In genomic region chr7:114949227-114949626, GRCh38 we compare ENCODE assay signal across 17 cellular contexts. TPM values are rescaled to one million over a fixed set of nuclear protein-coding genes. Genes with fewer than 3 reads are reported as not detected.
DNase-seq lines count a peak whose midpoint lies in the region; ATAC-seq and TF ChIP-seq lines count a peak whose summit lies in the region.
"Had no signal": no experiment of that assay in that cellular context is flagged by ENCODE, and none has a peak within 500 bp of the region (broad histone marks: within the 10 kb centered on the region; RNA-seq: fewer than 3 reads in every experiment).

No MANE protein-coding gene starts in this region.

- no peak overlapping the region for H2BK15ac ChIP-seq in mesenchymal stem cell (ENCODE audit: low read depth, poor library complexity, severe bottlenecking)

- intact Hi-C loops in Calu3 (cut with micrococcal nuclease; ENCODE audit: unreplicated experiment): no loop called here

- no peak overlapping the region for H2BK12ac ChIP-seq in mesenchymal stem cell (ENCODE audit: low read length in 2 of 2)

- H2BK120ac ChIP-seq in mesenchymal stem cell (ENCODE audit: low read depth, low read length): no peak overlapping the region

- H3K4me3 Mint-ChIP-seq in activated CD8-positive, alpha-beta T cell treated with anti-CD3 and anti-CD28 coated beads, Interleukin-2, amount 10 ng/mL, durations not matched to agents 7 days and 5 days: peak overlapping the region; percentile 24
- no peak overlapping the region for H3K4me3 Mint-ChIP-seq in Calu3 (ENCODE audit: low read depth, unreplicated experiment)

- ATAC-seq in activated CD8-positive, alpha-beta T cell treated with anti-CD3 and anti-CD28 coated beads, Interleukin-2, amount 10 ng/mL, durations not matched to agents 7 days and 5 days: no peak
- no peak for ATAC-seq in GM19455 (IDR thresholded peaks at IDR 0.05; ENCODE audit: unreplicated experiment)
- ATAC-seq: K562, right cardiac atrium had no signal

- H2AK5ac ChIP-seq in mesenchymal stem cell (ENCODE audit: low read length, severe bottlenecking): no peak overlapping the region

- H3K23ac ChIP-seq in mesenchymal stem cell (ENCODE audit: low read length in 2 of 2): no peak overlapping the region

- H4K8ac ChIP-seq in mesenchymal stem cell (ENCODE audit: low read length): no peak overlapping the region

- no peak overlapping the region for H3K4me2 ChIP-seq in mesenchymal stem cell (ENCODE audit: low read length, poor library complexity, severe bottlenecking)

- peaks cover 10% of the 10 kb centered on the region for H3K79me1 ChIP-seq in mesenchymal stem cell (replicated peaks; ENCODE audit: low read length, poor library complexity, severe bottlenecking)

- no peak for TF ChIP-seq CTCF in Calu3 (IDR thresholded peaks at IDR 0.05; ENCODE audit: unreplicated experiment)

- POLR2A ChIA-PET in activated CD8-positive, alpha-beta T cell treated with anti-CD3 and anti-CD28 coated beads, Interleukin-2, amount 10 ng/mL, durations not matched to agents 7 days and 5 days (lab: Charles Lee): interaction anchor here (0.6 kb wide), 1 partner anchor 25 kb away, joined by 3 read pairs; no protein-coding TSS in a partner anchor

- H3K9me3 Mint-ChIP-seq in activated CD8-positive, alpha-beta T cell treated with anti-CD3 and anti-CD28 coated beads, Interleukin-2, amount 10 ng/mL, durations not matched to agents 7 days and 5 days (ENCODE audit: insufficient read depth): no peaks in the 10 kb centered on the region
- H3K9me3 Mint-ChIP-seq in Calu3 (ENCODE audit: low read depth, unreplicated experiment): no peaks in the 10 kb centered on the region

- CTCF ChIA-PET in activated CD8-positive, alpha-beta T cell treated with anti-CD3 and anti-CD28 coated beads, Interleukin-2, amount 10 ng/mL, durations not matched to agents 7 days and 5 days (lab: Charles Lee): no interaction called here
- CTCF ChIA-PET in Calu3 (lab: Charles Lee): no interaction called here

- no CpG with 5 or more reads among the region's 1 CpG for WGBS in mesenchymal stem cell

- no peak overlapping the region for H4K91ac ChIP-seq in mesenchymal stem cell (ENCODE audit: low read length)

- H2BK5ac ChIP-seq in mesenchymal stem cell (ENCODE audit: low read depth, low read length, poor library complexity, severe bottlenecking): no peak overlapping the region

- no peak overlapping the region for H2AFZ ChIP-seq in mesenchymal stem cell (ENCODE audit: low read depth, low read length)

- peaks cover 0 to 40% of the 10 kb centered on the region in 2 experiments for H3K36me3 ChIP-seq in mesenchymal stem cell (ENCODE audit: control insufficient read depth in 1 of 2, insufficient read depth in 2 of 2, low read depth in 1 of 2, low read length in 2 of 2)
- H3K36me3 ChIP-seq: neutrophil had no signal

- no peak overlapping the region for H3K18ac ChIP-seq in mesenchymal stem cell (ENCODE audit: low read depth in 1 of 2, low read length in 2 of 2)

- no peak overlapping the region for H3K4ac ChIP-seq in mesenchymal stem cell (ENCODE audit: low read depth in 1 of 2, low read length in 2 of 2)

- H3K9ac ChIP-seq in mesenchymal stem cell (ENCODE audit: low read length): no peak overlapping the region

- no peaks in the 10 kb centered on the region for H3K27me3 ChIP-seq in mesenchymal stem cell (ENCODE audit: control insufficient read depth in 1 of 2, insufficient read depth in 1 of 2, low read length in 2 of 2)
- H3K27me3 ChIP-seq: neutrophil, SJSA1 had no signal

- H3K4me3 ChIP-seq in mesenchymal stem cell (ENCODE audit: insufficient read depth in 1 of 2, low read depth in 1 of 2, low read length in 2 of 2): no peak overlapping the region
- H3K4me3 ChIP-seq: K562, SJSA1 had no signal

- peak overlapping the region; percentile 41 for H3K27ac Mint-ChIP-seq in activated CD8-positive, alpha-beta T cell treated with anti-CD3 and anti-CD28 coated beads, Interleukin-2, amount 10 ng/mL, durations not matched to agents 7 days and 5 days
- H3K27ac Mint-ChIP-seq in Calu3 (ENCODE audit: unreplicated experiment): no peak overlapping the region

- H3K27me3 Mint-ChIP-seq in activated CD8-positive, alpha-beta T cell treated with anti-CD3 and anti-CD28 coated beads, Interleukin-2, amount 10 ng/mL, durations not matched to agents 7 days and 5 days (ENCODE audit: low read depth): no peaks in the 10 kb centered on the region
- H3K27me3 Mint-ChIP-seq in Calu3 (ENCODE audit: unreplicated experiment): no peaks in the 10 kb centered on the region

- DNase-seq in AG20443 (ENCODE audit: low spot score) (peak; percentile 24), EH (ENCODE audit: low read depth) (peak; percentile 78), mesenchymal stem cell (peak; percentile 32), Calu3 (no peak), cerebellum (ENCODE audit: low spot score) (no peak), anterior cingulate cortex (lab: John Stamatoyannopoulos, UW) (no peak)
- DNase-seq in activated CD8-positive, alpha-beta T cell treated with anti-CD3 and anti-CD28 coated beads, Interleukin-2, amount 10 ng/mL, durations not matched to agents 7 days and 5 days: no peak
- DNase-seq: activated CD8-positive, alpha-beta memory T cell treated with anti-CD3 and anti-CD28 coated beads for 24 hours; NCI-H446 treated with DMSO at 0.1 percent for 48 hours; OCI-M1; right cardiac atrium; stimulated activated CD4-positive, alpha-beta T cell treated with anti-CD3 and anti-CD28 coated beads, Interleukin-4, amount 100 ng/mL, for 24 hours; trophoblast cell had no signal

- no peak overlapping the region for H3K27ac ChIP-seq in mesenchymal stem cell (ENCODE audit: low read length, poor library complexity, severe bottlenecking)
- H3K27ac ChIP-seq: neutrophil, SJSA1 had no signal

- BruUV-seq in Calu3 (replicated peaks; lab: Mats Ljungman, UMichigan): no TSS peak

- peaks cover 68% of the 10 kb centered on the region for H3K36me3 Mint-ChIP-seq in activated CD8-positive, alpha-beta T cell treated with anti-CD3 and anti-CD28 coated beads, Interleukin-2, amount 10 ng/mL, durations not matched to agents 7 days and 5 days (ENCODE audit: low read depth)
- no peaks in the 10 kb centered on the region for H3K36me3 Mint-ChIP-seq in Calu3 (ENCODE audit: insufficient read depth, unreplicated experiment)

- H3K9me3 ChIP-seq in mesenchymal stem cell (ENCODE audit: control insufficient read depth, low read length): no peaks in the 10 kb centered on the region
- H3K9me3 ChIP-seq: neutrophil, SJSA1 had no signal

- peaks cover 2% of the 10 kb centered on the region for H3K4me1 ChIP-seq in mesenchymal stem cell (ENCODE audit: control insufficient read depth, insufficient read depth, low read depth, low read length)

- H3K4me1 Mint-ChIP-seq in activated CD8-positive, alpha-beta T cell treated with anti-CD3 and anti-CD28 coated beads, Interleukin-2, amount 10 ng/mL, durations not matched to agents 7 days and 5 days (ENCODE audit: low read depth): peaks cover 36% of the 10 kb centered on the region
- H3K4me1 Mint-ChIP-seq in Calu3 (ENCODE audit: low read depth, unreplicated experiment): no peaks in the 10 kb centered on the region

- no peak overlapping the region for H3K14ac ChIP-seq in mesenchymal stem cell (ENCODE audit: low read length in 2 of 2)

RNA-seq across cellular contexts. Expression of gene MDFIC, which starts 27.3 kb away (rescaled TPM):
- 10 to 100 TPM; 63.6 to 69.8 TPM for total RNA-seq in activated CD8-positive, alpha-beta T cell treated with anti-CD3 and anti-CD28 coated beads, Interleukin-2, amount 10 ng/mL, durations not matched to agents 7 days and 5 days
- polyA plus RNA-seq in mesenchymal stem cell (2013, experiment 1 of 2): 19.8 TPM
- polyA plus RNA-seq in mesenchymal stem cell (2013, experiment 2 of 2): 22.1 TPM
- 12.5 and 13.0 TPM in 2 replicates for total RNA-seq in Calu3 (2022)
- 20.2 TPM for total RNA-seq in cerebellum

Comparison
In these comparisons a context has a peak if more than half of its experiments do, and no peak if none do; other contexts are left out.
1. DNase-seq: peak in AG20443 (single experiment), EH (single experiment) and mesenchymal stem cell (single experiment); none in activated CD8-positive, alpha-beta T cell treated with anti-CD3 and anti-CD28 coated beads, Interleukin-2, amount 10 ng/mL, durations not matched to agents 7 days and 5 days (single experiment), Calu3 (single experiment), cerebellum (single experiment) and anterior cingulate cortex (0 of 58).